In genomic region chr1:41868241-41868953, GRCh38 we compare ENCODE assay signal across 10 cellular contexts.
DNase-seq lines count a peak whose midpoint lies in the region; ATAC-seq lines count a peak whose summit lies in the region.
"Had no signal": no experiment of that assay in that cellular context is flagged by ENCODE, and none has a peak within 500 bp of the region (broad histone marks: within the 10 kb centered on the region; RNA-seq: fewer than 3 reads in every experiment).

No MANE protein-coding gene starts in this region.

- intact Hi-C loops in head of caudate nucleus (cut with DNase I): no loop called here

- H3K4me1 Mint-ChIP-seq in memory B cell: peaks cover 10% of the 10 kb centered on the region

- H3K27ac Mint-ChIP-seq in memory B cell: peak overlapping the region; percentile 75

- H3K36me3 Mint-ChIP-seq in memory B cell: no peaks in the 10 kb centered on the region

- no peaks in the 10 kb centered on the region for H3K27me3 Mint-ChIP-seq in memory B cell

- DNase-seq in NCI-H748 (lab: John Stamatoyannopoulos, UW; ENCODE audit: unreplicated experiment): peak; percentile 65
- DNase-seq in NCI-H748 treated with DMSO at 0.1 percent for 48 hours (lab: John Stamatoyannopoulos, UW): no peak
- DNase-seq in RPMI8226: peak; percentile 66
- peak; percentile 31 to 45 for DNase-seq in memory B cell (ENCODE audit: low spot score in 2 of 2)
- DNase-seq in head of caudate nucleus: no peak
- no peak for DNase-seq in foreskin melanocyte
- DNase-seq in AG20443 (ENCODE audit: low spot score): no peak
- DNase-seq: anterior cingulate cortex, NCI-H1048 had no signal

- ATAC-seq in HG02610 (IDR thresholded peaks at IDR 0.05; ENCODE audit: unreplicated experiment) (peak; percentile 74), memory B cell (ENCODE audit: low read depth) (peak; percentile 86)

- H3K9me3 Mint-ChIP-seq in memory B cell: no peaks in the 10 kb centered on the region

- H3K4me3 Mint-ChIP-seq in memory B cell: peak overlapping the region; percentile 72

Comparison
In these comparisons a context has a peak if more than half of its experiments do, and no peak if none do; other contexts are left out.
1. DNase-seq: peak in NCI-H748 (single experiment), RPMI8226 (single experiment) and memory B cell (2 of 2); none in NCI-H748 treated with DMSO at 0.1 percent for 48 hours (single experiment), head of caudate nucleus (0 of 42), foreskin melanocyte (single experiment) and AG20443 (single experiment).